In genomic region chr15:70038730-70039392, GRCh38 we compare ENCODE assay signal across 23 cellular contexts.
"Had no signal": no experiment of that assay in that cellular context is flagged by ENCODE, and none has a peak within 500 bp of the region (broad histone marks: within the 10 kb centered on the region; RNA-seq: fewer than 3 reads in every experiment).

No MANE protein-coding gene starts in this region.

- H3K27ac ChIP-seq: ascending aorta, brain microvascular endothelial cell, gastroesophageal sphincter, pancreas, psoas muscle, stomach, thyroid gland, VCaP had no signal

- H3K4me3 Mint-ChIP-seq: activated naive CD8-positive, alpha-beta T cell; naive thymus-derived CD4-positive, alpha-beta T cell; stimulated activated naive B cell treated with anti-CD40 and anti-IgM and Interleukin-4, amounts not matched to agents 10 μg/mL and 1 μg/mL and 100 μg/mL, for 72 hours had no signal

- H3K36me3 ChIP-seq: ascending aorta, brain microvascular endothelial cell, gastroesophageal sphincter, pancreas, stomach, thyroid gland had no signal

- H3K27me3 ChIP-seq: ascending aorta, pancreas, thyroid gland had no signal

- FAIRE-seq: endothelial cell of umbilical vein, keratinocyte, pancreas had no signal

- DNase-seq: activated CD4-positive, alpha-beta T cell treated with anti-CD3 and anti-CD28 coated beads for 48 hours; activated CD4-positive, alpha-beta T cell treated with anti-CD3 and anti-CD28 coated beads, Interleukin-2, amount 50 U/mL, for 48 hours; activated CD8-positive, alpha-beta memory T cell treated with anti-CD3 and anti-CD28 coated beads for 24 hours; activated gamma-delta T cell; brain microvascular endothelial cell; central memory CD4-positive, alpha-beta T cell; hippocampal formation; left colon; midbrain; naive thymus-derived CD4-positive, alpha-beta T cell; psoas muscle; stimulated activated CD4-positive, alpha-beta T cell treated with anti-CD3 and anti-CD28 coated beads, Interleukin-4, amount 100 ng/mL, for 1 hour; stimulated activated naive B cell treated with anti-CD40 and anti-IgM and Interleukin-4, amounts not matched to agents 10 μg/mL and 1 μg/mL and 100 μg/mL, for 72 hours; stomach; thyroid gland had no signal

- ATAC-seq: activated CD4-positive, CD25-positive, alpha-beta regulatory T cell treated with anti-CD3 and anti-CD28 coated beads, Interleukin-2, amount 50 U/mL, for 24 hours; gastroesophageal sphincter; left colon; naive thymus-derived CD4-positive, alpha-beta T cell; pancreas; psoas muscle; stimulated activated naive B cell treated with anti-CD40 and anti-IgM and Interleukin-4, amounts not matched to agents 10 μg/mL and 1 μg/mL and 100 μg/mL, for 72 hours had no signal

- H3K4me1 ChIP-seq: ascending aorta, pancreas, psoas muscle, thyroid gland had no signal

- H3K4me3 ChIP-seq: ascending aorta, gastroesophageal sphincter, pancreas, psoas muscle, stomach, thyroid gland had no signal

- H3K27me3 Mint-ChIP-seq: activated naive CD8-positive, alpha-beta T cell; stimulated activated naive B cell treated with anti-CD40 and anti-IgM and Interleukin-4, amounts not matched to agents 10 μg/mL and 1 μg/mL and 100 μg/mL, for 72 hours had no signal

- H3K9me3 ChIP-seq: ascending aorta, gastroesophageal sphincter, pancreas, psoas muscle, stomach, thyroid gland had no signal

- H3K27ac Mint-ChIP-seq: activated naive CD8-positive, alpha-beta T cell; naive thymus-derived CD4-positive, alpha-beta T cell; stimulated activated naive B cell treated with anti-CD40 and anti-IgM and Interleukin-4, amounts not matched to agents 10 μg/mL and 1 μg/mL and 100 μg/mL, for 72 hours had no signal
